18 cellular contexts compared by ENCODE assay signal in genomic region chr3:3082547-3082924, GRCh38. TPM values are rescaled to one million over a fixed set of nuclear protein-coding genes. Genes with fewer than 3 reads are reported as not detected.
DNase-seq lines count a peak whose midpoint lies in the region; ATAC-seq and TF ChIP-seq lines count a peak whose summit lies in the region.
"Had no signal": no experiment of that assay in that cellular context is flagged by ENCODE, and none has a peak within 500 bp of the region (broad histone marks: within the 10 kb centered on the region; RNA-seq: fewer than 3 reads in every experiment).

No MANE protein-coding gene starts in this region.

- H3K27ac ChIP-seq in Karpas-422 (ENCODE audit: low read length) (no peak overlapping the region), gastroesophageal sphincter (no peak overlapping the region)

- H3K27me3 Mint-ChIP-seq in T-helper 17 cell: peaks cover 13% of the 10 kb centered on the region
- H3K27me3 Mint-ChIP-seq: stimulated activated naive CD8-positive, alpha-beta T cell treated with anti-CD3 and anti-CD28 coated beads, Interleukin-15, Interleukin-2, amounts not matched to agents 100 ng/mL and 50 ng/mL, for 24 hours had no signal

- ATAC-seq in GM18873 (IDR thresholded peaks at IDR 0.05; ENCODE audit: low FRiP score, unreplicated experiment) (peak; percentile 14), GM21528 (IDR thresholded peaks at IDR 0.05; ENCODE audit: low FRiP score, unreplicated experiment) (peak; percentile 40), HG03039 (IDR thresholded peaks at IDR 0.05; ENCODE audit: unreplicated experiment) (peak; percentile 9), T-helper 17 cell (no peak), gastroesophageal sphincter (no peak)
- ATAC-seq: mucosa of descending colon had no signal

- H3K4me2 ChIP-seq in Karpas-422 (ENCODE audit: low read depth, low read length, poor library complexity, severe bottlenecking): peak overlapping the region; percentile 15

- H3K27ac Mint-ChIP-seq in T-helper 17 cell: no peak overlapping the region
- H3K27ac Mint-ChIP-seq: activated naive CD8-positive, alpha-beta T cell treated with anti-CD3 and anti-CD28 coated beads, Interleukin-2, amount 10 ng/mL, durations not matched to agents 7 days and 5 days; progenitor cell of endocrine pancreas; stimulated activated naive CD8-positive, alpha-beta T cell treated with anti-CD3 and anti-CD28 coated beads, Interleukin-15, Interleukin-2, amounts not matched to agents 100 ng/mL and 50 ng/mL, for 24 hours had no signal

- no peak overlapping the region for H3K4me3 Mint-ChIP-seq in T-helper 17 cell
- H3K4me3 Mint-ChIP-seq: activated naive CD8-positive, alpha-beta T cell treated with anti-CD3 and anti-CD28 coated beads, Interleukin-2, amount 10 ng/mL, durations not matched to agents 7 days and 5 days; stimulated activated naive CD8-positive, alpha-beta T cell treated with anti-CD3 and anti-CD28 coated beads, Interleukin-15, Interleukin-2, amounts not matched to agents 100 ng/mL and 50 ng/mL, for 24 hours had no signal

- H3K36me3 ChIP-seq in Karpas-422 (ENCODE audit: insufficient read depth, low read length) (no peaks in the 10 kb centered on the region), gastroesophageal sphincter (no peaks in the 10 kb centered on the region)
- H3K36me3 ChIP-seq: BE2C had no signal

- H3K27me3 ChIP-seq in Karpas-422 (ENCODE audit: low read length): no peaks in the 10 kb centered on the region
- no peaks in the 10 kb centered on the region for H3K27me3 ChIP-seq in gastroesophageal sphincter
- H3K27me3 ChIP-seq: BE2C had no signal

- no peak overlapping the region for H2AFZ ChIP-seq in Karpas-422 (ENCODE audit: low read length)

- H3K36me3 Mint-ChIP-seq in T-helper 17 cell (ENCODE audit: low read depth): no peaks in the 10 kb centered on the region
- H3K36me3 Mint-ChIP-seq: activated naive CD8-positive, alpha-beta T cell treated with anti-CD3 and anti-CD28 coated beads, Interleukin-2, amount 10 ng/mL, durations not matched to agents 7 days and 5 days had no signal

- no peaks in the 10 kb centered on the region for H3K9me2 ChIP-seq in Karpas-422 (replicated peaks; ENCODE audit: insufficient read depth, low read length)

- no peak for DNase-seq in Karpas-422
- DNase-seq in anterior cingulate cortex (lab: John Stamatoyannopoulos, UW): no peak
- DNase-seq in NCI-H524 treated with DMSO at 0.1 percent for 48 hours (lab: John Stamatoyannopoulos, UW): no peak
- DNase-seq in T-helper 17 cell: no peak
- DNase-seq: activated naive CD8-positive, alpha-beta T cell treated with anti-CD3 and anti-CD28 coated beads, Interleukin-2, amount 10 ng/mL, durations not matched to agents 7 days and 5 days; BE2C; mucosa of descending colon; NCI-H510A; Right ventricle myocardium superior; stimulated activated CD4-positive, alpha-beta T cell treated with anti-CD3 and anti-CD28 coated beads, Interleukin-1b, Interleukin-23, amount 100 ng/mL, for 48 hours had no signal

- H4K20me1 ChIP-seq in Karpas-422 (ENCODE audit: insufficient read depth, low read depth, low read length): no peaks in the 10 kb centered on the region; the same call in 1 of the 2 replicates

- H3K9ac ChIP-seq in Karpas-422 (ENCODE audit: low read length): no peak overlapping the region

- no peak for TF ChIP-seq EP300 in gastroesophageal sphincter (IDR thresholded peaks at IDR 0.05)

- no peaks in the 10 kb centered on the region for H3K79me2 ChIP-seq in Karpas-422 (ENCODE audit: low read length)

- H3K4me1 ChIP-seq in Karpas-422 (ENCODE audit: low read length) (peaks cover 22% of the 10 kb centered on the region), gastroesophageal sphincter (no peaks in the 10 kb centered on the region)

- H3K4me3 ChIP-seq in Karpas-422 (ENCODE audit: low read length) (no peak overlapping the region), gastroesophageal sphincter (no peak overlapping the region)
- H3K4me3 ChIP-seq: mucosa of descending colon had no signal

- no peak for TF ChIP-seq POLR2A in gastroesophageal sphincter (IDR thresholded peaks at IDR 0.05)

- no peak for TF ChIP-seq CTCF in gastroesophageal sphincter (IDR thresholded peaks at IDR 0.05)

- peaks cover 10% of the 10 kb centered on the region for H3K4me1 Mint-ChIP-seq in T-helper 17 cell
- H3K4me1 Mint-ChIP-seq: activated naive CD8-positive, alpha-beta T cell treated with anti-CD3 and anti-CD28 coated beads, Interleukin-2, amount 10 ng/mL, durations not matched to agents 7 days and 5 days had no signal

- H3K9me3 ChIP-seq in Karpas-422 (ENCODE audit: low read length): no peaks in the 10 kb centered on the region
- no peaks in the 10 kb centered on the region for H3K9me3 ChIP-seq in T-helper 17 cell (ENCODE audit: control insufficient read depth, low read length, poor library complexity, severe bottlenecking)
- H3K9me3 ChIP-seq in gastroesophageal sphincter: no peaks in the 10 kb centered on the region
- H3K9me3 ChIP-seq: BE2C, mucosa of descending colon had no signal

RNA-seq across cellular contexts. Expression of gene IL5RA, which starts 27.6 kb away (rescaled TPM):
- total RNA-seq in Karpas-422 (2014; rRNA removed; shearing (Covaris generic); ENCODE audit: low replicate concordance): not detected in 2 replicates
- 10 to 100 TPM in 1 of 2 donors, 1 to 10 TPM in 1; 3.7 to 10.4 TPM for total RNA-seq in T-helper 17 cell
- under 1 TPM in 3 of 4 donors, not detected in 1; 0.15 to 0.81 (median 0.72) TPM for total RNA-seq in gastroesophageal sphincter
- total RNA-seq: Daoy, fibroblast of lung, progenitor cell of endocrine pancreas had no signal

RNA-seq across cellular contexts. Expression of gene TRNT1, which starts 44.2 kb away (rescaled TPM):
- total RNA-seq in Karpas-422 (2014; rRNA removed; shearing (Covaris generic); ENCODE audit: low replicate concordance): 31.0 and 39.5 TPM in 2 replicates
- total RNA-seq in T-helper 17 cell (10 to 100 TPM; 27.3 to 45.6 TPM), gastroesophageal sphincter (10 to 100 TPM in 2 of 4 donors, 1 to 10 TPM in 2; 8.7 to 20.6 (median 12.2) TPM)

Comparison
In these comparisons a context has a peak if more than half of its experiments do, and no peak if none do; other contexts are left out.
1. ATAC-seq: peak in GM18873 (single experiment), GM21528 (single experiment) and HG03039 (single experiment); none in T-helper 17 cell (single experiment) and gastroesophageal sphincter (single experiment).